8 cellular contexts compared by ENCODE assay signal in the genomic region with DNA sequence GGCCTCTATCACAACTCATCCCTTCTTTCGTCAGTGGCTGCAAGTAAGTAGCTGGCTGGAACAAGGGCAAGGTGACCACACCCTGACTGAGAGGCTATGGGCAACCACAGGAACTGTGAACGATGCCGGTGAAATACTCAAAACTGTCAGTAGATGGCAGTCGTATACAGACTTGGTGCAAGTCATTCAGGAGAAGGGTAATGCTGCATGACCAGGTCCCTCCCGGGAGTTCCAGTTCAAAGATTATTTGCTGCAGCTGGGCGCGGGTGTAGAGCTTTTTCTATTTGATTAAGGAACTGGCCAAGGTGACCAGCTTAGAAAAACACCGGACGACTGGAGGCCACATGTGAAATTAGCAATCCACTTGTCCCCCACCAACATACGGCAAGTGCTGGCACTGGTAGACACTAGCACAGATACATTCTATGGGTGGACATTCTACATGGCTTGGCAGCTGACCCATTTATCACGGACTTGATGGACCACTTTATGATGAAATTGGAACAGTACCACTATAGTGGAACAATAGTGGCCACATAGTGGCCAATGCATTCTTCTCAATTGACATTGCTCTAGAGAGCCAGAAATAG.
DNase-seq lines count a peak whose midpoint lies in the region; ATAC-seq and TF ChIP-seq lines count a peak whose summit lies in the region.

No MANE protein-coding gene starts in this region.

- H3K4me1 ChIP-seq in GM23338 (ENCODE audit: insufficient read depth) (peaks cover 11% of the 10 kb centered on the region; the same call in 1 of the 2 replicates), Peyer's patch (no peaks in the 10 kb centered on the region), colonic mucosa (no peaks in the 10 kb centered on the region), lung (ENCODE audit: control insufficient read depth in 2 of 2, insufficient read depth in 2 of 2, low read length in 2 of 2) (no peaks in the 10 kb centered on the region)

- intact Hi-C loops in colonic mucosa (cut with DNase I): no loop called here

- H3K27me3 ChIP-seq in GM23338 (ENCODE audit: insufficient read depth) (no peaks in the 10 kb centered on the region), Peyer's patch (no peaks in the 10 kb centered on the region), colonic mucosa (no peaks in the 10 kb centered on the region), lung (ENCODE audit: control insufficient read depth, insufficient read depth) (no peaks in the 10 kb centered on the region)

- no peaks in the 10 kb centered on the region for H3K79me2 ChIP-seq in GM23338 (replicated peaks; ENCODE audit: insufficient read depth)

- H4K20me1 ChIP-seq in GM23338 (replicated peaks; ENCODE audit: insufficient read depth): no peaks in the 10 kb centered on the region

- H3K4me1 Mint-ChIP-seq in GM23338: no peaks in the 10 kb centered on the region

- H3K27ac Mint-ChIP-seq in GM23338: no peak overlapping the region

- no peaks in the 10 kb centered on the region for H3K27me3 Mint-ChIP-seq in GM23338 (ENCODE audit: insufficient read depth, low read depth, poor library complexity)

- TF ChIP-seq CTCF in GM23338 (conservative IDR thresholded peaks at IDR 0.05; ENCODE audit: low read depth in 2 of 2): peak; percentile 66 to 93
- peak in 4 of 6 experiments; percentile 35 to 57 (median 55) for TF ChIP-seq CTCF in Peyer's patch (IDR thresholded peaks at IDR 0.05)
- TF ChIP-seq CTCF in colonic mucosa (IDR thresholded peaks at IDR 0.05): peak; percentile 50
- TF ChIP-seq CTCF in lung (IDR thresholded peaks at IDR 0.05; ENCODE audit: control extremely low read depth, extremely low read depth): peak; percentile 13

- H3K9me2 ChIP-seq in GM23338 (ENCODE audit: insufficient read depth): 0 out of 2 replicates have a peak, but pooled peaks cover 4% of the 10 kb centered on the region

- no peaks in the 10 kb centered on the region for H3K36me3 Mint-ChIP-seq in GM23338 (ENCODE audit: low read depth)

- H3K4me3 Mint-ChIP-seq in GM23338: no peak overlapping the region

- no peaks in the 10 kb centered on the region for H3K9me3 ChIP-seq in Peyer's patch
- H3K9me3 ChIP-seq in colonic mucosa: no peaks in the 10 kb centered on the region
- peaks cover 0 to 2% of the 10 kb centered on the region in 2 donors for H3K9me3 ChIP-seq in lung (ENCODE audit: control insufficient read depth in 2 of 2, insufficient read depth in 1 of 2, low read length in 1 of 2)

- H3K36me3 ChIP-seq in GM23338 (ENCODE audit: insufficient read depth): no peaks in the 10 kb centered on the region
- H3K36me3 ChIP-seq in Peyer's patch: no peaks in the 10 kb centered on the region
- no peaks in the 10 kb centered on the region for H3K36me3 ChIP-seq in colonic mucosa
- no peaks in the 10 kb centered on the region for H3K36me3 ChIP-seq in lung (ENCODE audit: control insufficient read depth in 2 of 2, insufficient read depth in 2 of 2, low read length in 2 of 2)

- no peak overlapping the region for H3K9ac ChIP-seq in colonic mucosa (ENCODE audit: low read depth in 2 of 2, low read length in 2 of 2)

- 37 to 38% methylated on average over 11 of the region's 11 CpGs for WGBS in lung, 2 donors

- H3K9me3 Mint-ChIP-seq in GM23338: peaks cover 7% of the 10 kb centered on the region; the same call in 1 of the 3 replicates

- peak; percentile 0 for DNase-seq in stimulated activated naive CD4-positive, alpha-beta T cell treated with Interleukin-2 at 50 U/mL for 16 hours (lab: John Stamatoyannopoulos, UW)
- no peak for DNase-seq in stimulated activated naive CD4-positive, alpha-beta T cell (lab: John Stamatoyannopoulos, UW)
- DNase-seq in GM23338 (ENCODE audit: low spot score) (peak; percentile 90), HUDEP-2 (lab: John Stamatoyannopoulos, UW; ENCODE audit: unreplicated experiment in 76 of 76) (peak in 72 of 76 experiments; percentile 7 to 92 (median 66)), Peyer's patch (peak in 1 of 3 donors; percentile 61), colonic mucosa (peak; percentile 69), lung (ENCODE audit: low spot score) (peak; percentile 76), occipital lobe (lab: John Stamatoyannopoulos, UW) (no peak)

- peak; percentile 100 for ATAC-seq in GM23338
- ATAC-seq in lung (ENCODE audit: insufficient read depth, low FRiP score): peak; percentile 89

- H2AFZ ChIP-seq in GM23338: no peak overlapping the region

- no peak overlapping the region for H3K4me2 ChIP-seq in GM23338

- no peak overlapping the region for H3K4me3 ChIP-seq in GM23338
- H3K4me3 ChIP-seq in Peyer's patch: no peak overlapping the region
- no peak overlapping the region for H3K4me3 ChIP-seq in colonic mucosa
- H3K4me3 ChIP-seq in lung: no peak overlapping the region

- H3F3A ChIP-seq in GM23338 (replicated peaks; ENCODE audit: low read depth): no peaks in the 10 kb centered on the region

- TF ChIP-seq POLR2A in Peyer's patch (IDR thresholded peaks at IDR 0.05): no peak

- no peak overlapping the region for H3K27ac ChIP-seq in GM23338 (ENCODE audit: low read depth)
- H3K27ac ChIP-seq in Peyer's patch: no peak overlapping the region
- no peak overlapping the region for H3K27ac ChIP-seq in colonic mucosa
- H3K27ac ChIP-seq in lung (ENCODE audit: low read depth in 1 of 2, low read length in 1 of 2): peak overlapping the region in 1 of 2 donors; percentile 10

TF ChIP-seq in GM23338, 12 proteins besides CTCF, POLR2A, EP300 and RAD21 (continues in another document):
- no peak for TF ChIP-seq POLR2AphosphoS5 (IDR thresholded peaks at IDR 0.05; ENCODE audit: low read depth)
- no peak for TF ChIP-seq STAT1 (IDR thresholded peaks at IDR 0.05; ENCODE audit: unreplicated experiment)
- TF ChIP-seq JUNB (IDR thresholded peaks at IDR 0.05; ENCODE audit: unreplicated experiment): no peak
- TF ChIP-seq, protein P1, sequence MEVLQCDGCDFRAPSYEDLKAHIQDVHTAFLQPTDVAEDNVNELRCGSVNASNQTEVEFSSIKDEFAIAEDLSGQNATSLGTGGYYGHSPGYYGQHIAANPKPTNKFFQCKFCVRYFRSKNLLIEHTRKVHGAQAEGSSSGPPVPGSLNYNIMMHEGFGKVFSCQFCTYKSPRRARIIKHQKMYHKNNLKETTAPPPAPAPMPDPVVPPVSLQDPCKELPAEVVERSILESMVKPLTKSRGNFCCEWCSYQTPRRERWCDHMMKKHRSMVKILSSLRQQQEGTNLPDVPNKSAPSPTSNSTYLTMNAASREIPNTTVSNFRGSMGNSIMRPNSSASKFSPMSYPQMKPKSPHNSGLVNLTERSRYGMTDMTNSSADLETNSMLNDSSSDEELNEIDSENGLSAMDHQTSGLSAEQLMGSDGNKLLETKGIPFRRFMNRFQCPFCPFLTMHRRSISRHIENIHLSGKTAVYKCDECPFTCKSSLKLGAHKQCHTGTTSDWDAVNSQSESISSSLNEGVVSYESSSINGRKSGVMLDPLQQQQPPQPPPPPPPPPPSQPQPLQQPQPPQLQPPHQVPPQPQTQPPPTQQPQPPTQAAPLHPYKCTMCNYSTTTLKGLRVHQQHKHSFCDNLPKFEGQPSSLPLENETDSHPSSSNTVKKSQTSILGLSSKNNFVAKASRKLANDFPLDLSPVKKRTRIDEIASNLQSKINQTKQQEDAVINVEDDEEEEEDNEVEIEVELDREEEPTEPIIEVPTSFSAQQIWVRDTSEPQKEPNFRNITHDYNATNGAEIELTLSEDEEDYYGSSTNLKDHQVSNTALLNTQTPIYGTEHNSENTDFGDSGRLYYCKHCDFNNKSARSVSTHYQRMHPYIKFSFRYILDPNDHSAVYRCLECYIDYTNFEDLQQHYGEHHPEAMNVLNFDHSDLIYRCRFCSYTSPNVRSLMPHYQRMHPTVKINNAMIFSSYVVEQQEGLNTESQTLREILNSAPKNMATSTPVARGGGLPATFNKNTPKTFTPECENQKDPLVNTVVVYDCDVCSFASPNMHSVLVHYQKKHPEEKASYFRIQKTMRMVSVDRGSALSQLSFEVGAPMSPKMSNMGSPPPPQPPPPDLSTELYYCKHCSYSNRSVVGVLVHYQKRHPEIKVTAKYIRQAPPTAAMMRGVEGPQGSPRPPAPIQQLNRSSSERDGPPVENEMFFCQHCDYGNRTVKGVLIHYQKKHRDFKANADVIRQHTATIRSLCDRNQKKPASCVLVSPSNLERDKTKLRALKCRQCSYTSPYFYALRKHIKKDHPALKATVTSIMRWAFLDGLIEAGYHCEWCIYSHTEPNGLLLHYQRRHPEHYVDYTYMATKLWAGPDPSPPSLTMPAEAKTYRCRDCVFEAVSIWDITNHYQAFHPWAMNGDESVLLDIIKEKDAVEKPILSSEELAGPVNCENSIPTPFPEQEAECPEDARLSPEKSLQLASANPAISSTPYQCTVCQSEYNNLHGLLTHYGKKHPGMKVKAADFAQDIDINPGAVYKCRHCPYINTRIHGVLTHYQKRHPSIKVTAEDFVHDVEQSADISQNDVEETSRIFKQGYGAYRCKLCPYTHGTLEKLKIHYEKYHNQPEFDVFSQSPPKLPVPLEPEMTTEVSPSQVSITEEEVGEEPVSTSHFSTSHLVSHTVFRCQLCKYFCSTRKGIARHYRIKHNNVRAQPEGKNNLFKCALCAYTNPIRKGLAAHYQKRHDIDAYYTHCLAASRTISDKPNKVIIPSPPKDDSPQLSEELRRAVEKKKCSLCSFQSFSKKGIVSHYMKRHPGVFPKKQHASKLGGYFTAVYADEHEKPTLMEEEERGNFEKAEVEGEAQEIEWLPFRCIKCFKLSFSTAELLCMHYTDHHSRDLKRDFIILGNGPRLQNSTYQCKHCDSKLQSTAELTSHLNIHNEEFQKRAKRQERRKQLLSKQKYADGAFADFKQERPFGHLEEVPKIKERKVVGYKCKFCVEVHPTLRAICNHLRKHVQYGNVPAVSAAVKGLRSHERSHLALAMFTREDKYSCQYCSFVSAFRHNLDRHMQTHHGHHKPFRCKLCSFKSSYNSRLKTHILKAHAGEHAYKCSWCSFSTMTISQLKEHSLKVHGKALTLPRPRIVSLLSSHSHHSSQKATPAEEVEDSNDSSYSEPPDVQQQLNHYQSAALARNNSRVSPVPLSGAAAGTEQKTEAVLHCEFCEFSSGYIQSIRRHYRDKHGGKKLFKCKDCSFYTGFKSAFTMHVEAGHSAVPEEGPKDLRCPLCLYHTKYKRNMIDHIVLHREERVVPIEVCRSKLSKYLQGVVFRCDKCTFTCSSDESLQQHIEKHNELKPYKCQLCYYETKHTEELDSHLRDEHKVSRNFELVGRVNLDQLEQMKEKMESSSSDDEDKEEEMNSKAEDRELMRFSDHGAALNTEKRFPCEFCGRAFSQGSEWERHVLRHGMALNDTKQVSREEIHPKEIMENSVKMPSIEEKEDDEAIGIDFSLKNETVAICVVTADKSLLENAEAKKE (CRISPR knock-in tag; IDR thresholded peaks at IDR 0.05): no peak
- no peak for TF ChIP-seq EZH2 (IDR thresholded peaks at IDR 0.05; ENCODE audit: low read depth, unreplicated experiment)

Comparison
In these comparisons a context has a peak if more than half of its experiments do, and no peak if none do; other contexts are left out.
1. DNase-seq: peak in stimulated activated naive CD4-positive, alpha-beta T cell treated with Interleukin-2 at 50 U/mL for 16 hours (single experiment), GM23338 (single experiment), HUDEP-2 (72 of 76), colonic mucosa (single experiment) and lung (single experiment); none in stimulated activated naive CD4-positive, alpha-beta T cell (0 of 6) and occipital lobe (single experiment).
2. CTCF ChIP-seq: peak in every context shown above with its lines; median percentile 80 in GM23338; 55 in Peyer's patch; 50 in colonic mucosa; 13 in lung.